ENCODE assay signal across 11 cellular contexts in genomic region chr5:34587355-34588241, GRCh38.
DNase-seq lines count a peak whose midpoint lies in the region; ATAC-seq lines count a peak whose summit lies in the region.
"Had no signal": no experiment of that assay in that cellular context is flagged by ENCODE, and none has a peak within 500 bp of the region (broad histone marks: within the 10 kb centered on the region; RNA-seq: fewer than 3 reads in every experiment).

No MANE protein-coding gene starts in this region.

- no peak overlapping the region for H2BK5ac ChIP-seq in mesendoderm (ENCODE audit: low read length)

- no peak overlapping the region for H2BK120ac ChIP-seq in mesendoderm (ENCODE audit: low read depth, low read length)

- peak overlapping the region; percentile 29 for H3K27ac ChIP-seq in mesendoderm (ENCODE audit: low read depth, low read length)
- H3K27ac ChIP-seq: left ventricle myocardium inferior had no signal

- H3K79me1 ChIP-seq in mesendoderm (ENCODE audit: low read length): no peaks in the 10 kb centered on the region

- H3K4me3 ChIP-seq in mesendoderm (ENCODE audit: low read length): no peak overlapping the region
- H3K4me3 ChIP-seq: left ventricle myocardium inferior had no signal

- no peaks in the 10 kb centered on the region for H3K79me2 ChIP-seq in mesendoderm (ENCODE audit: control insufficient read depth, insufficient read depth, low read length)

- H3K4ac ChIP-seq in mesendoderm (ENCODE audit: low read depth, low read length): no peak overlapping the region

- H3K27ac Mint-ChIP-seq in activated T-helper 2 cell treated with anti-CD3 and anti-CD28 coated beads, Interferon-gamma antibody, Interleukin-2, Interleukin-4, amounts not matched to agents 10 μg/mL and 5 μg/mL and 100 μg/mL, durations not matched to agents 14 hours and 24 hours and 36 hours: peak overlapping the region; percentile 1
- H3K27ac Mint-ChIP-seq in natural killer cell treated with Interleukin-12 subunit alpha and Interleukin-12 subunit beta and Interleukin-15 and Interleukin-18, amount 100 ng/mL, for 72 hours: peak overlapping the region in 1 of 2 donors; percentile 9

- H3K23ac ChIP-seq in mesendoderm (ENCODE audit: low read length): no peak overlapping the region

- no peak overlapping the region for H2AK5ac ChIP-seq in mesendoderm (ENCODE audit: low read length)

- no peak overlapping the region for H4K8ac ChIP-seq in mesendoderm (ENCODE audit: low read depth, low read length)

- no peak overlapping the region for H4K5ac ChIP-seq in mesendoderm (ENCODE audit: low read length)

- H3K9me3 Mint-ChIP-seq in activated T-helper 2 cell treated with anti-CD3 and anti-CD28 coated beads, Interferon-gamma antibody, Interleukin-2, Interleukin-4, amounts not matched to agents 10 μg/mL and 5 μg/mL and 100 μg/mL, durations not matched to agents 14 hours and 24 hours and 36 hours: no peaks in the 10 kb centered on the region
- H3K9me3 Mint-ChIP-seq in natural killer cell treated with Interleukin-12 subunit alpha and Interleukin-12 subunit beta and Interleukin-15 and Interleukin-18, amount 100 ng/mL, for 72 hours: peaks cover 3% of the 10 kb centered on the region

- H3K4me3 Mint-ChIP-seq in activated T-helper 2 cell treated with anti-CD3 and anti-CD28 coated beads, Interferon-gamma antibody, Interleukin-2, Interleukin-4, amounts not matched to agents 10 μg/mL and 5 μg/mL and 100 μg/mL, durations not matched to agents 14 hours and 24 hours and 36 hours (ENCODE audit: low read depth): no peak overlapping the region
- H3K4me3 Mint-ChIP-seq in natural killer cell treated with Interleukin-12 subunit alpha and Interleukin-12 subunit beta and Interleukin-15 and Interleukin-18, amount 100 ng/mL, for 72 hours: no peak overlapping the region

- peaks cover 23% of the 10 kb centered on the region for H3K4me1 Mint-ChIP-seq in activated T-helper 2 cell treated with anti-CD3 and anti-CD28 coated beads, Interferon-gamma antibody, Interleukin-2, Interleukin-4, amounts not matched to agents 10 μg/mL and 5 μg/mL and 100 μg/mL, durations not matched to agents 14 hours and 24 hours and 36 hours (ENCODE audit: low read depth)
- peaks cover 6 to 28% of the 10 kb centered on the region in 2 donors for H3K4me1 Mint-ChIP-seq in natural killer cell treated with Interleukin-12 subunit alpha and Interleukin-12 subunit beta and Interleukin-15 and Interleukin-18, amount 100 ng/mL, for 72 hours (ENCODE audit: low read depth in 2 of 2)

- no peak overlapping the region for H3K18ac ChIP-seq in mesendoderm (ENCODE audit: low read length)

- no peak for ATAC-seq in natural killer cell treated with Interleukin-12 subunit alpha and Interleukin-12 subunit beta and Interleukin-15 and Interleukin-18, amount 100 ng/mL, for 72 hours
- no peak for ATAC-seq in HG03045 (IDR thresholded peaks at IDR 0.05; ENCODE audit: unreplicated experiment)

- peaks cover 4% of the 10 kb centered on the region for H3K4me1 ChIP-seq in mesendoderm (ENCODE audit: control insufficient read depth, low read depth, low read length)

- no peaks in the 10 kb centered on the region for H3K36me3 Mint-ChIP-seq in activated T-helper 2 cell treated with anti-CD3 and anti-CD28 coated beads, Interferon-gamma antibody, Interleukin-2, Interleukin-4, amounts not matched to agents 10 μg/mL and 5 μg/mL and 100 μg/mL, durations not matched to agents 14 hours and 24 hours and 36 hours (ENCODE audit: low read depth)
- H3K36me3 Mint-ChIP-seq in natural killer cell treated with Interleukin-12 subunit alpha and Interleukin-12 subunit beta and Interleukin-15 and Interleukin-18, amount 100 ng/mL, for 72 hours: no peaks in the 10 kb centered on the region

- DNase-seq in ELR (ENCODE audit: low read depth) (peak; percentile 92), HS-5 (ENCODE audit: low read depth) (peak; percentile 79), mesendoderm (peak; percentile 82)
- no peak for DNase-seq in activated T-helper 2 cell treated with anti-CD3 and anti-CD28 coated beads, Interferon-gamma antibody, Interleukin-2, Interleukin-4, amounts not matched to agents 10 μg/mL and 5 μg/mL and 100 μg/mL, durations not matched to agents 14 hours and 24 hours and 36 hours (ENCODE audit: low spot score)
- DNase-seq in stimulated activated CD4-positive, alpha-beta T cell treated with anti-CD3 and anti-CD28 coated beads, Interleukin-4, amount 100 ng/mL, for 24 hours: no peak
- DNase-seq in natural killer cell treated with Interleukin-12 subunit alpha and Interleukin-12 subunit beta and Interleukin-15 and Interleukin-18, amount 100 ng/mL, for 72 hours (ENCODE audit: low spot score): no peak
- no peak for DNase-seq in NK-92 treated with Interleukin-12 subunit alpha and Interleukin-12 subunit beta, amount 100 ng/mL, for 24 hours (lab: John Stamatoyannopoulos, UW)
- DNase-seq: GF-D8, left ventricle myocardium inferior, NCI-H187 treated with DMSO at 0.1 percent for 48 hours had no signal

- intact Hi-C loops in activated T-helper 2 cell treated with anti-CD3 and anti-CD28 coated beads, Interferon-gamma antibody, Interleukin-2, Interleukin-4, amounts not matched to agents 10 μg/mL and 5 μg/mL and 100 μg/mL, durations not matched to agents 14 hours and 24 hours and 36 hours (cut with micrococcal nuclease): loop anchor here (10.0 kb wide), 1 partner anchor 53 kb away; no protein-coding TSS in a partner anchor

- WGBS in mesendoderm (ENCODE audit: extremely low coverage, insufficient coverage, low lambda C conversion rate): no CpG with 5 or more reads among the region's 6 CpGs

- peak overlapping the region; percentile 29 for H3K56ac ChIP-seq in mesendoderm (ENCODE audit: low read length)

- no peak overlapping the region for H3K4me2 ChIP-seq in mesendoderm (ENCODE audit: low read length)

- H3K27me3 Mint-ChIP-seq in activated T-helper 2 cell treated with anti-CD3 and anti-CD28 coated beads, Interferon-gamma antibody, Interleukin-2, Interleukin-4, amounts not matched to agents 10 μg/mL and 5 μg/mL and 100 μg/mL, durations not matched to agents 14 hours and 24 hours and 36 hours (ENCODE audit: low read depth): no peaks in the 10 kb centered on the region
- H3K27me3 Mint-ChIP-seq in natural killer cell treated with Interleukin-12 subunit alpha and Interleukin-12 subunit beta and Interleukin-15 and Interleukin-18, amount 100 ng/mL, for 72 hours: peaks cover 11 to 15% of the 10 kb centered on the region in 2 donors

- H2BK15ac ChIP-seq in mesendoderm (replicated peaks; ENCODE audit: low read depth): no peak overlapping the region

- H3K27me3 ChIP-seq in mesendoderm (ENCODE audit: insufficient read depth, low read length, poor library complexity): no peaks in the 10 kb centered on the region

- H3K36me3 ChIP-seq in mesendoderm (ENCODE audit: control insufficient read depth, insufficient read depth, low read length): no peaks in the 10 kb centered on the region
- H3K36me3 ChIP-seq: left ventricle myocardium inferior had no signal

- no peak overlapping the region for H3K9ac ChIP-seq in mesendoderm (ENCODE audit: low read length)

Comparison
In these comparisons a context has a peak if more than half of its experiments do, and no peak if none do; other contexts are left out.
1. DNase-seq: peak in ELR (single experiment), HS-5 (single experiment) and mesendoderm (single experiment); none in activated T-helper 2 cell treated with anti-CD3 and anti-CD28 coated beads, Interferon-gamma antibody, Interleukin-2, Interleukin-4, amounts not matched to agents 10 μg/mL and 5 μg/mL and 100 μg/mL, durations not matched to agents 14 hours and 24 hours and 36 hours (single experiment), stimulated activated CD4-positive, alpha-beta T cell treated with anti-CD3 and anti-CD28 coated beads, Interleukin-4, amount 100 ng/mL, for 24 hours (single experiment), natural killer cell treated with Interleukin-12 subunit alpha and Interleukin-12 subunit beta and Interleukin-15 and Interleukin-18, amount 100 ng/mL, for 72 hours (single experiment) and NK-92 treated with Interleukin-12 subunit alpha and Interleukin-12 subunit beta, amount 100 ng/mL, for 24 hours (single experiment).